In the genomic region with DNA sequence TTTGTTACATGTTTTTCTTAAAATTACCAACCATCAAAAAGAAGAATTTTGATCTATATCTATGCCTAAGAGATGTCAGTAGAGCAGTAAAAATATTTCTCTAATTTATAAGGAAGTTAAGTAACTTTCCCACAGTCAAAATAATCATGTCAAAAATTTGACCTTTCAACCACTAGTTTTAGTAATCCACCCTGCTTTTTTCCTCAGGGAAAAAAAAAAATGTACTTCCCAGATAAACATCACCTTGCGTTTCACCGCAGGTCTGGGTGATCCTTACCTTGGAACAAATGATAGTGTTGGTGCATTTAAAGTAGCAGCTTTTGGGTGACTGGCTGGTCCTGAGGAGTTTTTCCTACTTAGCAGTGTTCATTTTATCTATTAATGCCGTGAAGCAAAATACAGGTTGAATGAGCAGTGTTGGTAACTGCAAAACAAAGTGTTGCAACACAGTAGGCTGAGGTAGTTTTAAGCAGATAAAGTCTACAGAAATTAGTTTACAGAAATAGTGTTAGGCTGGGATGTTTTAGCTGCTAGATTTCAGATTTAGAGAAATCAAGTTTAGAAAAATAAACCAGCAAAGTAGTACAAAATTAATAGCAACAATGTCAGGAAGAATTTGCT, we compare ENCODE assay signal across 14 cellular contexts.
DNase-seq lines count a peak whose midpoint lies in the region; ATAC-seq and TF ChIP-seq lines count a peak whose summit lies in the region.
"Had no signal": no experiment of that assay in that cellular context is flagged by ENCODE, and none has a peak within 500 bp of the region (broad histone marks: within the 10 kb centered on the region; RNA-seq: fewer than 3 reads in every experiment).

No MANE protein-coding gene starts in this region.

- H2AK5ac ChIP-seq in trophoblast cell (ENCODE audit: low read length): no peak overlapping the region

- H4K8ac ChIP-seq in trophoblast cell (ENCODE audit: low read depth, low read length): no peak overlapping the region

- intact Hi-C loops in Right ventricle myocardium superior (cut with DNase I): no loop called here
- intact Hi-C loops in Right ventricle myocardium inferior (cut with DNase I): no loop called here
- intact Hi-C loops in vagina (cut with DNase I): no loop called here
- intact Hi-C loops in mucosa of descending colon (cut with DNase I, micrococcal nuclease): no loop called here

- no peaks in the 10 kb centered on the region for H3K4me1 Mint-ChIP-seq in stimulated activated naive CD8-positive, alpha-beta T cell treated with anti-CD3 and anti-CD28 coated beads, Interleukin-15, amount 100 ng/mL, for 72 hours

- no peak overlapping the region for H3K23ac ChIP-seq in trophoblast cell (ENCODE audit: low read length)

- H4K91ac ChIP-seq in trophoblast cell (ENCODE audit: low read depth, low read length): no peak overlapping the region

- no peak overlapping the region for H3K4me3 Mint-ChIP-seq in stimulated activated naive CD8-positive, alpha-beta T cell treated with anti-CD3 and anti-CD28 coated beads, Interleukin-15, amount 100 ng/mL, for 72 hours
- H3K4me3 Mint-ChIP-seq: memory B cell had no signal

- H2AFZ ChIP-seq in trophoblast cell (ENCODE audit: insufficient read depth, low read length, poor library complexity): no peak overlapping the region

- no peak overlapping the region for H4K12ac ChIP-seq in trophoblast cell (ENCODE audit: low read depth, low read length)

- DNase-seq in Right ventricle myocardium superior (no peak), Right ventricle myocardium inferior (ENCODE audit: missing footprints) (no peak), fibroblast of villous mesenchyme (ENCODE audit: low read depth) (peak; percentile 62), trophoblast cell (peak; percentile 42 to 90), vagina (ENCODE audit: extremely low spot score in 2 of 2) (no peak), mucosa of descending colon (no peak), NCI-H1694 treated with DMSO at 0.1 percent for 48 hours (lab: John Stamatoyannopoulos, UW) (no peak)
- no peak for DNase-seq in stimulated activated naive CD8-positive, alpha-beta T cell treated with anti-CD3 and anti-CD28 coated beads, Interleukin-15, amount 100 ng/mL, for 72 hours
- DNase-seq: activated naive CD4-positive, alpha-beta T cell treated with anti-CD3 and anti-CD28 coated beads, Interleukin-2, amount 50 U/mL, for 16 hours; DMS 273 treated with DMSO at 0.1 percent for 48 hours; NCI-H1092; NCI-H226; Peyer's patch had no signal

- TF ChIP-seq POLR2A in vagina (IDR thresholded peaks at IDR 0.05): no peak

- no peak overlapping the region for H2BK120ac ChIP-seq in trophoblast cell (ENCODE audit: insufficient read depth, low read length, poor library complexity)

- H3K18ac ChIP-seq in trophoblast cell (ENCODE audit: low read length): no peak overlapping the region

- no CpG with 5 or more reads among the region's 3 CpGs for WGBS in trophoblast cell (ENCODE audit: extremely low coverage, insufficient coverage, insufficient read length)

- H3K14ac ChIP-seq in trophoblast cell (ENCODE audit: low read length): no peak overlapping the region

- H2BK12ac ChIP-seq in trophoblast cell (ENCODE audit: low read length): no peak overlapping the region

- no peak overlapping the region for H3K27ac Mint-ChIP-seq in stimulated activated naive CD8-positive, alpha-beta T cell treated with anti-CD3 and anti-CD28 coated beads, Interleukin-15, amount 100 ng/mL, for 72 hours
- H3K27ac Mint-ChIP-seq: memory B cell had no signal

- H3K27me3 Mint-ChIP-seq in stimulated activated naive CD8-positive, alpha-beta T cell treated with anti-CD3 and anti-CD28 coated beads, Interleukin-15, amount 100 ng/mL, for 72 hours: peaks cover 19% of the 10 kb centered on the region

- ATAC-seq in Right ventricle myocardium superior (ENCODE audit: poor library complexity): peak; percentile 55
- no peak for ATAC-seq in Right ventricle myocardium inferior
- no peak for ATAC-seq in stimulated activated naive CD8-positive, alpha-beta T cell treated with anti-CD3 and anti-CD28 coated beads, Interleukin-15, amount 100 ng/mL, for 72 hours
- ATAC-seq in mucosa of descending colon: no peak

- H3K4me1 ChIP-seq in trophoblast cell (ENCODE audit: control insufficient read depth in 1 of 2, insufficient read depth in 2 of 2, low read length in 2 of 2) (no peaks in the 10 kb centered on the region), vagina (peaks cover 51% of the 10 kb centered on the region), mucosa of descending colon (ENCODE audit: low read depth) (peaks cover 28% of the 10 kb centered on the region)

- H3K27me3 ChIP-seq in trophoblast cell (ENCODE audit: insufficient read depth, low read length) (no peaks in the 10 kb centered on the region), vagina (no peaks in the 10 kb centered on the region)
- H3K27me3 ChIP-seq: Peyer's patch had no signal

- H3K4ac ChIP-seq in trophoblast cell (ENCODE audit: low read depth, low read length): no peak overlapping the region

- H3K79me1 ChIP-seq in trophoblast cell (ENCODE audit: low read length): no peaks in the 10 kb centered on the region

- H3K27ac ChIP-seq in trophoblast cell (ENCODE audit: low read depth, low read length) (no peak overlapping the region), vagina (peak overlapping the region; percentile 15)
- H3K27ac ChIP-seq: Peyer's patch had no signal

- H3K36me3 ChIP-seq in trophoblast cell (ENCODE audit: control insufficient read depth in 1 of 2, insufficient read depth in 2 of 2, low read length in 2 of 2) (peaks cover 0 to 2% of the 10 kb centered on the region in 2 experiments), vagina (no peaks in the 10 kb centered on the region), mucosa of descending colon (ENCODE audit: low read depth) (no peaks in the 10 kb centered on the region)
- H3K36me3 ChIP-seq: Peyer's patch had no signal

- H3K9me3 ChIP-seq in trophoblast cell (ENCODE audit: insufficient read depth, low read depth, low read length): no peaks in the 10 kb centered on the region
- H3K9me3 ChIP-seq in vagina: no peaks in the 10 kb centered on the region
- no peaks in the 10 kb centered on the region for H3K9me3 ChIP-seq in mucosa of descending colon
- H3K9me3 ChIP-seq: Peyer's patch had no signal

- no peaks in the 10 kb centered on the region for H3K9me3 Mint-ChIP-seq in stimulated activated naive CD8-positive, alpha-beta T cell treated with anti-CD3 and anti-CD28 coated beads, Interleukin-15, amount 100 ng/mL, for 72 hours
- H3K9me3 Mint-ChIP-seq: memory B cell had no signal

- no peak overlapping the region for H2BK5ac ChIP-seq in trophoblast cell (ENCODE audit: low read depth, low read length, poor library complexity)

- H3K4me3 ChIP-seq in fibroblast of villous mesenchyme (ENCODE audit: low read depth, low read length) (no peak overlapping the region), trophoblast cell (ENCODE audit: low read depth, low read length) (no peak overlapping the region), vagina (no peak overlapping the region), mucosa of descending colon (no peak overlapping the region)
- H3K4me3 ChIP-seq: Peyer's patch had no signal

- no peak overlapping the region for H3K9ac ChIP-seq in trophoblast cell (ENCODE audit: low read length)

- no peak for TF ChIP-seq CTCF in fibroblast of villous mesenchyme (IDR thresholded peaks at IDR 0.05; ENCODE audit: insufficient read depth, low read depth, low read length)
- no peak for TF ChIP-seq CTCF in vagina (IDR thresholded peaks at IDR 0.05)
- no peak for TF ChIP-seq CTCF in mucosa of descending colon (IDR thresholded peaks at IDR 0.05)

- H3K4me2 ChIP-seq in trophoblast cell (ENCODE audit: low read length): no peak overlapping the region

- H3K79me2 ChIP-seq in trophoblast cell (ENCODE audit: control insufficient read depth, insufficient read depth, low read length, poor library complexity): no peaks in the 10 kb centered on the region

Comparison
In these comparisons a context has a peak if more than half of its experiments do, and no peak if none do; other contexts are left out.
1. DNase-seq: peak in fibroblast of villous mesenchyme (single experiment) and trophoblast cell (2 of 2); none in Right ventricle myocardium superior (single experiment), Right ventricle myocardium inferior (single experiment), vagina (0 of 2), stimulated activated naive CD8-positive, alpha-beta T cell treated with anti-CD3 and anti-CD28 coated beads, Interleukin-15, amount 100 ng/mL, for 72 hours (0 of 2), mucosa of descending colon (0 of 3) and NCI-H1694 treated with DMSO at 0.1 percent for 48 hours (single experiment).